8 cellular contexts compared by ENCODE assay signal in genomic region chr17:26882097-26882761, GRCh38.
DNase-seq lines count a peak whose midpoint lies in the region; ATAC-seq, FAIRE-seq and TF ChIP-seq lines count a peak whose summit lies in the region.
"Not testable (repeated sequence)": the region's sequence is repeated elsewhere in the genome, so short reads cannot be mapped to it uniquely, and the experiment has no call there.

No MANE protein-coding gene starts in this region.

- not testable (repeated sequence) for H3K27ac ChIP-seq in HepG2 (ENCODE audit: extremely low read length, insufficient read depth, low read length)

- H3K4me2 ChIP-seq in HepG2 (ENCODE audit: low read depth, low read length) = not testable (repeated sequence)

- H3K9ac ChIP-seq in HepG2 (ENCODE audit: insufficient read depth, low read depth, low read length) = not testable (repeated sequence)

- H3K27ac Mint-ChIP-seq in activated naive CD8-positive, alpha-beta T cell treated with anti-CD3 and anti-CD28 coated beads, Interleukin-2, amount 50 U/mL, for 24 hours = not testable (repeated sequence)

- not testable (repeated sequence) for DNase-seq in activated naive CD8-positive, alpha-beta T cell treated with anti-CD3 and anti-CD28 coated beads, Interleukin-2, amount 50 U/mL, for 24 hours; HepG2 (ENCODE audit: low spot score); stimulated activated naive CD8-positive, alpha-beta T cell treated with anti-CD3 and anti-CD28 coated beads, Interleukin-15, Interleukin-2, amounts not matched to agents 100 U/mL and 50 U/mL, for 24 hours

- H3K9me3 ChIP-seq in HepG2 (ENCODE audit: low read length) = peaks cover 29% of the 10 kb centered on the region

- TF ChIP-seq RAD21 in HepG2 (CRISPR knock-in tag; IDR thresholded peaks at IDR 0.05) = not testable (repeated sequence)

- not testable (repeated sequence) for TF ChIP-seq CTCF in HepG2 (CRISPR knock-in tag; IDR thresholded peaks at IDR 0.05)

- POLR2A ChIA-PET in HepG2 (lab: Yijun Ruan, JAX) = not testable (repeated sequence)

- H3K79me2 ChIP-seq in HepG2 (ENCODE audit: insufficient read depth, low read length) = not testable (repeated sequence)

- not testable (repeated sequence) for H3K4me3 Mint-ChIP-seq in activated naive CD8-positive, alpha-beta T cell treated with anti-CD3 and anti-CD28 coated beads, Interleukin-2, amount 50 U/mL, for 24 hours

- not testable (repeated sequence) for TF ChIP-seq EP300 in HepG2 (IDR thresholded peaks at IDR 0.05; ENCODE audit: low read depth in 2 of 2, low read length in 2 of 2); HepG2 (CRISPR knock-in tag; IDR thresholded peaks at IDR 0.05; ENCODE audit: borderline replicate concordance)

- H3K4me1 Mint-ChIP-seq in activated naive CD8-positive, alpha-beta T cell treated with anti-CD3 and anti-CD28 coated beads, Interleukin-2, amount 50 U/mL, for 24 hours = not testable (repeated sequence)

- BruUV-seq in HepG2 (replicated peaks; lab: Mats Ljungman, UMichigan) = not testable (repeated sequence)

- H3K36me3 Mint-ChIP-seq in activated naive CD8-positive, alpha-beta T cell treated with anti-CD3 and anti-CD28 coated beads, Interleukin-2, amount 50 U/mL, for 24 hours (ENCODE audit: low read depth) = not testable (repeated sequence)

- not testable (repeated sequence) for FAIRE-seq in HepG2 (lab: Jason Lieb, UNC)

- not testable (repeated sequence) for H3K27me3 ChIP-seq in HepG2 (ENCODE audit: control insufficient read depth in 1 of 2, insufficient read depth in 2 of 2, low read length in 2 of 2)

- WGBS in HepG2 (ENCODE audit: low lambda C conversion rate) = 5% methylated on average over 2 of the region's 9 CpGs

- not testable (repeated sequence) for H3K9me3 Mint-ChIP-seq in activated naive CD8-positive, alpha-beta T cell treated with anti-CD3 and anti-CD28 coated beads, Interleukin-2, amount 50 U/mL, for 24 hours

- not testable (repeated sequence) for H2AFZ ChIP-seq in HepG2 (ENCODE audit: low read length)

- peak; percentile 38 for ATAC-seq in GM18861 (IDR thresholded peaks at IDR 0.05; ENCODE audit: unreplicated experiment)
- ATAC-seq in GM19467 (IDR thresholded peaks at IDR 0.05; ENCODE audit: unreplicated experiment) = peak; percentile 88
- ATAC-seq in HG02571 (IDR thresholded peaks at IDR 0.05; ENCODE audit: unreplicated experiment) = peak; percentile 68
- peak; percentile 51 for ATAC-seq in HG03045 (IDR thresholded peaks at IDR 0.05; ENCODE audit: unreplicated experiment)
- peak; percentile 40 for ATAC-seq in HG03571 (IDR thresholded peaks at IDR 0.05; ENCODE audit: unreplicated experiment)
- ATAC-seq in activated naive CD8-positive, alpha-beta T cell treated with anti-CD3 and anti-CD28 coated beads, Interleukin-2, amount 50 U/mL, for 24 hours = peak; percentile 67
- ATAC-seq in HepG2 = peak; percentile 71
- peak; percentile 67 for ATAC-seq in stimulated activated naive CD8-positive, alpha-beta T cell treated with anti-CD3 and anti-CD28 coated beads, Interleukin-15, Interleukin-2, amounts not matched to agents 100 U/mL and 50 U/mL, for 24 hours

- H3K36me3 ChIP-seq in HepG2 (replicated peaks in 1 of 2; ENCODE audit: control insufficient read depth in 1 of 2, insufficient read depth in 2 of 2, low read length in 2 of 2) = not testable (repeated sequence)

- TF ChIP-seq POLR2A in HepG2 (IDR thresholded peaks at IDR 0.05; ENCODE audit: insufficient read depth in 1 of 2, low read depth in 2 of 2, low read length in 2 of 2) = not testable (repeated sequence)

- H3K27me3 Mint-ChIP-seq in activated naive CD8-positive, alpha-beta T cell treated with anti-CD3 and anti-CD28 coated beads, Interleukin-2, amount 50 U/mL, for 24 hours = not testable (repeated sequence)

- intact Hi-C loops in HepG2 (cut with micrococcal nuclease; ENCODE audit: unreplicated experiment) = not testable (repeated sequence)

- in situ Hi-C loops in HepG2 (cut with HindIII; ENCODE audit: extremely low pct_ligation_motif_present, low pct_unique_long_range_greater_than_20kb) = not testable (repeated sequence)

- H3K4me3 ChIP-seq in HepG2 (replicated peaks in 1 of 3; ENCODE audit: insufficient read depth in 1 of 3, low read depth in 2 of 3, low read length in 3 of 3) = not testable (repeated sequence)

- CTCF ChIA-PET in HepG2 (lab: Yijun Ruan, JAX; ENCODE audit: low intra/inter-chr PET ratio, low total read pairs) = not testable (repeated sequence)

- not testable (repeated sequence) for H4K20me1 ChIP-seq in HepG2 (ENCODE audit: insufficient read depth, low read length)

- H3K4me1 ChIP-seq in HepG2 (ENCODE audit: insufficient read depth, low read length) = not testable (repeated sequence)

Comparison
In these comparisons a context has a peak if more than half of its experiments do, and no peak if none do; other contexts are left out.
1. ATAC-seq: peak in every context shown above with its lines; median percentile 88 in GM19467; 71 in HepG2; 68 in HG02571; 67 in activated naive CD8-positive, alpha-beta T cell treated with anti-CD3 and anti-CD28 coated beads, Interleukin-2, amount 50 U/mL, for 24 hours; 67 in stimulated activated naive CD8-positive, alpha-beta T cell treated with anti-CD3 and anti-CD28 coated beads, Interleukin-15, Interleukin-2, amounts not matched to agents 100 U/mL and 50 U/mL, for 24 hours; 51 in HG03045; 40 in HG03571; 38 in GM18861.